ENCODE assay signal across 21 cellular contexts in the genomic region with DNA sequence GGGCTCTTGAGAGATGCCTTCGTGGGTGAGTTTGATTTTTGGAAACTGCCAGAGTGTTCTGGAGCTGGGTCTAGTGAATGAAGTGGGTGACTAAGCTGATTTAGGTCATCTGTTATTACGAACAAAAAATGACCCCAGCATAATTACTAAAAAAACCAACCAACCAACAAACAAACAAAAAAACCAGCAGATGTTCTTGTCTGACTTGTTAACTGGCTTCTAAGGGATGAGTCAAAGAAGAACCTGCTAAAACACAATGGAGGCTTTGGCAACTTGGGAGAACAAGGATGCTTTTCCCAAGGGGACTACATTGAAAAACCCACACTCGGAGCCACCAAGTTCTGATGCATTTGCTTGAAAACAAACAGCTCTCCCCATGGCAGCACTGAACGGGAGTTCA. TPM values are rescaled to one million over a fixed set of nuclear protein-coding genes. Genes with fewer than 3 reads are reported as not detected.
DNase-seq lines count a peak whose midpoint lies in the region; ATAC-seq and TF ChIP-seq lines count a peak whose summit lies in the region.
"Had no signal": no experiment of that assay in that cellular context is flagged by ENCODE, and none has a peak within 500 bp of the region (broad histone marks: within the 10 kb centered on the region; RNA-seq: fewer than 3 reads in every experiment).

No MANE protein-coding gene starts in this region.

- no peaks in the 10 kb centered on the region for H3K27me3 ChIP-seq in subcutaneous abdominal adipose tissue (ENCODE audit: control insufficient read depth in 5 of 5, insufficient read depth in 4 of 5, low read length in 5 of 5)
- H3K27me3 ChIP-seq: hepatocyte, spleen, testis had no signal

- intact Hi-C loops in natural killer cell (cut with micrococcal nuclease), result loop anchor here (5.0 kb wide), 2 partner anchors 102 to 448 kb away; a partner anchor contains a TSS

- peaks cover 5 to 48% (median 31%) of the 10 kb centered on the region in 5 donors for H3K4me1 ChIP-seq in subcutaneous abdominal adipose tissue (ENCODE audit: control insufficient read depth in 5 of 5, insufficient read depth in 5 of 5, low read length in 5 of 5)

- peak overlapping the region; percentile 76 for H3K27ac Mint-ChIP-seq in activated T-cell treated with anti-CD3 and anti-CD28 coated beads, Interleukin-2, amount 50 U/mL, for 24 hours
- H3K27ac Mint-ChIP-seq in WTC11 (peak overlapping the region; percentile 74), natural killer cell (no peak overlapping the region)
- H3K27ac Mint-ChIP-seq: activated CD4-positive, alpha-beta T cell treated with anti-CD3 and anti-CD28 coated beads, Interleukin-2, amount 10 ng/mL, durations not matched to agents 7 days and 5 days had no signal

- no peak for ATAC-seq in WTC11
- ATAC-seq in HG02885 (IDR thresholded peaks at IDR 0.05; ENCODE audit: poor library complexity, unreplicated experiment), result no peak
- ATAC-seq in natural killer cell, result no peak
- ATAC-seq: naive thymus-derived CD8-positive, alpha-beta T cell; Panc1 had no signal

- CTCF ChIA-PET in WTC11 (lab: Charles Lee), result interaction anchor here (1.0 to 3.7 kb wide), 4 partner anchors 8 to 174 kb away, joined by 3 to 47 read pairs (median 21); a partner anchor contains a TSS

- peak overlapping the region; percentile 67 for H3K27ac ChIP-seq in subcutaneous abdominal adipose tissue (ENCODE audit: low read depth, low read length)
- H3K27ac ChIP-seq: hepatocyte had no signal

- H3K27me3 Mint-ChIP-seq in activated T-cell treated with anti-CD3 and anti-CD28 coated beads, Interleukin-2, amount 50 U/mL, for 24 hours, result no peaks in the 10 kb centered on the region
- H3K27me3 Mint-ChIP-seq in WTC11 (ENCODE audit: low read depth), result peaks cover 7% of the 10 kb centered on the region
- H3K27me3 Mint-ChIP-seq in natural killer cell (ENCODE audit: low read depth in 2 of 2), result no peaks in the 10 kb centered on the region
- H3K27me3 Mint-ChIP-seq: activated CD4-positive, alpha-beta T cell treated with anti-CD3 and anti-CD28 coated beads, Interleukin-2, amount 10 ng/mL, durations not matched to agents 7 days and 5 days; naive thymus-derived CD8-positive, alpha-beta T cell had no signal

- H3K9me3 Mint-ChIP-seq in activated T-cell treated with anti-CD3 and anti-CD28 coated beads, Interleukin-2, amount 50 U/mL, for 24 hours, result no peaks in the 10 kb centered on the region
- H3K9me3 Mint-ChIP-seq in WTC11 (no peaks in the 10 kb centered on the region), natural killer cell (no peaks in the 10 kb centered on the region)
- H3K9me3 Mint-ChIP-seq: activated CD4-positive, alpha-beta T cell treated with anti-CD3 and anti-CD28 coated beads, Interleukin-2, amount 10 ng/mL, durations not matched to agents 7 days and 5 days; naive thymus-derived CD8-positive, alpha-beta T cell had no signal

- H3K9me3 ChIP-seq in subcutaneous abdominal adipose tissue (ENCODE audit: control insufficient read depth in 5 of 5, low read length in 5 of 5), result no peaks in the 10 kb centered on the region
- H3K9me3 ChIP-seq: spleen, testis had no signal

- H3K36me3 ChIP-seq in subcutaneous abdominal adipose tissue (ENCODE audit: control insufficient read depth in 5 of 5, insufficient read depth in 5 of 5, low read length in 5 of 5), result peaks cover 0 to 22% (median 20%) of the 10 kb centered on the region in 5 donors

- H3K9ac ChIP-seq in subcutaneous abdominal adipose tissue (ENCODE audit: low read length in 5 of 5), result no peak overlapping the region

- POLR2A ChIA-PET in WTC11 (lab: Charles Lee), result interaction anchor here (0.9 to 1.2 kb wide), 2 partner anchors 163 to 219 kb away, joined by 4 to 5 read pairs; no protein-coding TSS in a partner anchor

- H3K4me3 Mint-ChIP-seq in activated T-cell treated with anti-CD3 and anti-CD28 coated beads, Interleukin-2, amount 50 U/mL, for 24 hours, result no peak overlapping the region
- H3K4me3 Mint-ChIP-seq in WTC11 (no peak overlapping the region), natural killer cell (no peak overlapping the region)
- H3K4me3 Mint-ChIP-seq: activated CD4-positive, alpha-beta T cell treated with anti-CD3 and anti-CD28 coated beads, Interleukin-2, amount 10 ng/mL, durations not matched to agents 7 days and 5 days; naive thymus-derived CD8-positive, alpha-beta T cell had no signal

- H3K36me3 Mint-ChIP-seq in activated T-cell treated with anti-CD3 and anti-CD28 coated beads, Interleukin-2, amount 50 U/mL, for 24 hours (ENCODE audit: low read depth), result peaks cover 52% of the 10 kb centered on the region
- H3K36me3 Mint-ChIP-seq in WTC11 (peaks cover 34% of the 10 kb centered on the region), natural killer cell (no peaks in the 10 kb centered on the region)

- H3K4me3 ChIP-seq in foreskin fibroblast (ENCODE audit: low read depth in 1 of 2, low read length in 2 of 2) (no peak overlapping the region), subcutaneous abdominal adipose tissue (ENCODE audit: low read depth in 1 of 5, low read length in 5 of 5) (no peak overlapping the region)
- H3K4me3 ChIP-seq: hepatocyte, spleen, testis had no signal

- TF ChIP-seq CTCF in WTC11 (IDR thresholded peaks at IDR 0.05), result no peak
- TF ChIP-seq CTCF in foreskin fibroblast (IDR thresholded peaks at IDR 0.05; ENCODE audit: low read depth, low read length), result no peak
- no peak for TF ChIP-seq CTCF in natural killer cell (IDR thresholded peaks at IDR 0.05)

- DNase-seq in activated T-cell treated with anti-CD3 and anti-CD28 coated beads, Interleukin-2, amount 50 U/mL, for 24 hours, result no peak
- DNase-seq in activated T-cell treated with anti-CD3 and anti-CD28 coated beads for 4 hours, result no peak
- no peak for DNase-seq in WTC11 (ENCODE audit: low spot score)
- peak; percentile 32 to 52 for DNase-seq in foreskin fibroblast
- no peak for DNase-seq in natural killer cell
- no peak for DNase-seq in dedifferentiated amniotic fluid mesenchymal stem cell (ENCODE audit: extremely low spot score)
- DNase-seq: activated CD4-positive, alpha-beta T cell treated with anti-CD3 and anti-CD28 coated beads, Interleukin-2, amount 10 ng/mL, durations not matched to agents 7 days and 5 days; activated naive CD4-positive, alpha-beta T cell treated with anti-CD3 and anti-CD28 coated beads, Interleukin-2, amount 50 U/mL, for 16 hours; C1 segment of cervical spinal cord; cortex of kidney; DMS 273 treated with DMSO at 0.1 percent for 48 hours; mammary epithelial cell; naive thymus-derived CD8-positive, alpha-beta T cell; NCI-H226; stimulated activated CD8-positive, alpha-beta memory T cell treated with anti-CD3 and anti-CD28 coated beads, Interleukin-4, amount 100 ng/mL, for 48 hours; testis had no signal

- H3K4me1 Mint-ChIP-seq in activated T-cell treated with anti-CD3 and anti-CD28 coated beads, Interleukin-2, amount 50 U/mL, for 24 hours (ENCODE audit: low read depth), result peaks cover 24% of the 10 kb centered on the region
- peaks cover 40% of the 10 kb centered on the region for H3K4me1 Mint-ChIP-seq in WTC11
- H3K4me1 Mint-ChIP-seq in natural killer cell, result peaks cover 7 to 19% of the 10 kb centered on the region in 2 donors

TF ChIP-seq in WTC11, 78 proteins besides CTCF, POLR2A, EP300 and RAD21:
- TF ChIP-seq, protein P1, sequence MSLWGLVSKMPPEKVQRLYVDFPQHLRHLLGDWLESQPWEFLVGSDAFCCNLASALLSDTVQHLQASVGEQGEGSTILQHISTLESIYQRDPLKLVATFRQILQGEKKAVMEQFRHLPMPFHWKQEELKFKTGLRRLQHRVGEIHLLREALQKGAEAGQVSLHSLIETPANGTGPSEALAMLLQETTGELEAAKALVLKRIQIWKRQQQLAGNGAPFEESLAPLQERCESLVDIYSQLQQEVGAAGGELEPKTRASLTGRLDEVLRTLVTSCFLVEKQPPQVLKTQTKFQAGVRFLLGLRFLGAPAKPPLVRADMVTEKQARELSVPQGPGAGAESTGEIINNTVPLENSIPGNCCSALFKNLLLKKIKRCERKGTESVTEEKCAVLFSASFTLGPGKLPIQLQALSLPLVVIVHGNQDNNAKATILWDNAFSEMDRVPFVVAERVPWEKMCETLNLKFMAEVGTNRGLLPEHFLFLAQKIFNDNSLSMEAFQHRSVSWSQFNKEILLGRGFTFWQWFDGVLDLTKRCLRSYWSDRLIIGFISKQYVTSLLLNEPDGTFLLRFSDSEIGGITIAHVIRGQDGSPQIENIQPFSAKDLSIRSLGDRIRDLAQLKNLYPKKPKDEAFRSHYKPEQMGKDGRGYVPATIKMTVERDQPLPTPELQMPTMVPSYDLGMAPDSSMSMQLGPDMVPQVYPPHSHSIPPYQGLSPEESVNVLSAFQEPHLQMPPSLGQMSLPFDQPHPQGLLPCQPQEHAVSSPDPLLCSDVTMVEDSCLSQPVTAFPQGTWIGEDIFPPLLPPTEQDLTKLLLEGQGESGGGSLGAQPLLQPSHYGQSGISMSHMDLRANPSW (CRISPR knock-in tag; conservative IDR thresholded peaks at IDR 0.05; ENCODE audit: low read depth), result no peak
- TF ChIP-seq, protein P2, sequence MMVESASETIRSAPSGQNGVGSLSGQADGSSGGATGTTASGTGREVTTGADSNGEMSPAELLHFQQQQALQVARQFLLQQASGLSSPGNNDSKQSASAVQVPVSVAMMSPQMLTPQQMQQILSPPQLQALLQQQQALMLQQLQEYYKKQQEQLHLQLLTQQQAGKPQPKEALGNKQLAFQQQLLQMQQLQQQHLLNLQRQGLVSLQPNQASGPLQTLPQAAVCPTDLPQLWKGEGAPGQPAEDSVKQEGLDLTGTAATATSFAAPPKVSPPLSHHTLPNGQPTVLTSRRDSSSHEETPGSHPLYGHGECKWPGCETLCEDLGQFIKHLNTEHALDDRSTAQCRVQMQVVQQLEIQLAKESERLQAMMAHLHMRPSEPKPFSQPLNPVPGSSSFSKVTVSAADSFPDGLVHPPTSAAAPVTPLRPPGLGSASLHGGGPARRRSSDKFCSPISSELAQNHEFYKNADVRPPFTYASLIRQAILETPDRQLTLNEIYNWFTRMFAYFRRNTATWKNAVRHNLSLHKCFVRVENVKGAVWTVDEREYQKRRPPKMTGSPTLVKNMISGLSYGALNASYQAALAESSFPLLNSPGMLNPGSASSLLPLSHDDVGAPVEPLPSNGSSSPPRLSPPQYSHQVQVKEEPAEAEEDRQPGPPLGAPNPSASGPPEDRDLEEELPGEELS (CRISPR knock-in tag; IDR thresholded peaks at IDR 0.05), result no peak
- no peak for TF ChIP-seq ETV6 (CRISPR knock-in tag; IDR thresholded peaks at IDR 0.05)

RNA-seq across cellular contexts. Expression of a gene that starts 11.5 kb away (rescaled TPM):
- total RNA-seq in WTC11 (2021) (0.20 TPM in 1 of 3 replicates, not detected in the others), natural killer cell (not detected)
- total RNA-seq: activated CD4-positive, alpha-beta T cell treated with anti-CD3 and anti-CD28 coated beads, Interleukin-2, amount 10 ng/mL, durations not matched to agents 7 days and 5 days; mammary epithelial cell; naive thymus-derived CD8-positive, alpha-beta T cell had no signal

RNA-seq across cellular contexts. Expression of a gene that starts 46.0 kb away (rescaled TPM):
- total RNA-seq in WTC11 (2021), result 8.3 to 10.4 TPM (median 10.1 TPM) in 3 replicates
- 1 to 10 TPM; 1.3 to 3.9 (median 2.1) TPM for total RNA-seq in natural killer cell

Comparison
In these comparisons a context has a peak if more than half of its experiments do, and no peak if none do; other contexts are left out.
1. DNase-seq: peak in foreskin fibroblast (2 of 2); none in activated T-cell treated with anti-CD3 and anti-CD28 coated beads, Interleukin-2, amount 50 U/mL, for 24 hours (single experiment), activated T-cell treated with anti-CD3 and anti-CD28 coated beads for 4 hours (single experiment), WTC11 (single experiment), natural killer cell (single experiment) and dedifferentiated amniotic fluid mesenchymal stem cell (single experiment).
2. H3K27ac Mint-ChIP-seq: peak in activated T-cell treated with anti-CD3 and anti-CD28 coated beads, Interleukin-2, amount 50 U/mL, for 24 hours (single experiment) and WTC11 (single experiment); none in natural killer cell (0 of 2).